In genomic region chr11:117819096-117820040, GRCh38 we compare ENCODE assay signal across 8 cellular contexts. TPM values are rescaled to one million over a fixed set of nuclear protein-coding genes. Genes with fewer than 3 reads are reported as not detected.
DNase-seq lines count a peak whose midpoint lies in the region; ATAC-seq and TF ChIP-seq lines count a peak whose summit lies in the region.

No MANE protein-coding gene starts in this region.

- H3K36me3 Mint-ChIP-seq in IgD-negative memory B cell, result no peaks in the 10 kb centered on the region

- H3K27ac Mint-ChIP-seq in IgD-negative memory B cell, result peak overlapping the region in 2 of 3 donors; percentile 17 to 70

- DNase-seq in DND-41 (peak; percentile 52), Peyer's patch (peak in 2 of 3 donors; percentile 76 to 78), ecto neural progenitor cell (ENCODE audit: low spot score) (peak; percentile 85), RWPE1 (ENCODE audit: low spot score) (no peak)
- DNase-seq in central memory CD4-positive, alpha-beta T cell, result no peak

- H3K4me1 ChIP-seq in DND-41 (ENCODE audit: insufficient read depth, low read length) (peaks cover 87% of the 10 kb centered on the region), Peyer's patch (peaks cover 7 to 70% (median 26%) of the 10 kb centered on the region in 4 donors), muscle layer of duodenum (ENCODE audit: control insufficient read depth in 1 of 2, insufficient read depth in 2 of 2, low read length in 2 of 2) (peaks cover 21 to 41% of the 10 kb centered on the region in 2 donors)

- H3K4me3 ChIP-seq in DND-41 (ENCODE audit: low read depth in 1 of 2, low read length in 2 of 2) (no peak overlapping the region), Peyer's patch (no peak overlapping the region), muscle layer of duodenum (ENCODE audit: low read depth in 1 of 2, low read length in 2 of 2) (no peak overlapping the region)

- ATAC-seq in DND-41 (ENCODE audit: insufficient read depth, low read depth) (no peak), HG02884 (IDR thresholded peaks at IDR 0.05; ENCODE audit: unreplicated experiment) (no peak)

- H3K9ac ChIP-seq in DND-41 (ENCODE audit: low read depth, low read length), result 0 out of 2 replicates have a peak overlapping the region, but pooled peaks have one; percentile 7

- no peaks in the 10 kb centered on the region for H3K27me3 ChIP-seq in DND-41 (ENCODE audit: insufficient read depth, low read length, poor library complexity)
- H3K27me3 ChIP-seq in Peyer's patch, result no peaks in the 10 kb centered on the region
- no peaks in the 10 kb centered on the region for H3K27me3 ChIP-seq in muscle layer of duodenum (ENCODE audit: low read depth, low read length)

- H3K9me3 Mint-ChIP-seq in IgD-negative memory B cell, result no peaks in the 10 kb centered on the region

- no peak overlapping the region for H3K4me3 Mint-ChIP-seq in IgD-negative memory B cell

- TF ChIP-seq POLR2A in Peyer's patch (IDR thresholded peaks at IDR 0.05), result no peak

- peaks cover 61% of the 10 kb centered on the region for H3K36me3 ChIP-seq in DND-41 (ENCODE audit: insufficient read depth, low read length)
- H3K36me3 ChIP-seq in Peyer's patch, result no peaks in the 10 kb centered on the region
- H3K36me3 ChIP-seq in muscle layer of duodenum (ENCODE audit: control insufficient read depth in 1 of 2, insufficient read depth in 2 of 2, low read length in 2 of 2), result no peaks in the 10 kb centered on the region

- H3K4me1 Mint-ChIP-seq in IgD-negative memory B cell, result peaks cover 29 to 31% (median 29%) of the 10 kb centered on the region in 3 donors

- H3K27ac ChIP-seq in DND-41 (ENCODE audit: low read length), result peak overlapping the region; percentile 69
- peak overlapping the region in 2 of 4 donors; percentile 21 to 52 for H3K27ac ChIP-seq in Peyer's patch
- peak overlapping the region; percentile 31 for H3K27ac ChIP-seq in muscle layer of duodenum (ENCODE audit: low read length)
- no peak overlapping the region for H3K27ac ChIP-seq in RWPE1

- peaks cover 26% of the 10 kb centered on the region for H3K79me2 ChIP-seq in DND-41 (ENCODE audit: insufficient read depth, low read length)

- CTCF ChIA-PET in RWPE1 (lab: Yijun Ruan, JAX), result interaction anchor here (0.6 to 6.8 kb wide), 9 partner anchors 14 to 393 kb away, joined by 3 to 84 read pairs (median 3); no protein-coding TSS in a partner anchor

- peaks cover 6% of the 10 kb centered on the region for H3K27me3 Mint-ChIP-seq in IgD-negative memory B cell

- TF ChIP-seq CTCF in DND-41 (IDR thresholded peaks at IDR 0.05; ENCODE audit: borderline replicate concordance, extremely low read depth, low read length, poor library complexity, severe bottlenecking), result peak; percentile 55
- TF ChIP-seq CTCF in Peyer's patch (IDR thresholded peaks at IDR 0.05), result peak in 4 of 6 experiments; percentile 27 to 67 (median 62)
- no peak; the same call in 1 of the 2 replicates for TF ChIP-seq CTCF in RWPE1 (conservative IDR thresholded peaks at IDR 0.05; ENCODE audit: low read depth)

- H3K9me3 ChIP-seq in DND-41 (ENCODE audit: insufficient read depth, low read length, severe bottlenecking), result no peaks in the 10 kb centered on the region
- H3K9me3 ChIP-seq in Peyer's patch, result no peaks in the 10 kb centered on the region
- H3K9me3 ChIP-seq in muscle layer of duodenum (ENCODE audit: control insufficient read depth in 1 of 2, low read length in 2 of 2), result no peaks in the 10 kb centered on the region

- no peak overlapping the region for H3K4me2 ChIP-seq in DND-41 (ENCODE audit: insufficient read depth, low read length)

- POLR2A ChIA-PET in RWPE1 (lab: Yijun Ruan, JAX; ENCODE audit: low non-redundant PET), result no interaction called here

- H4K20me1 ChIP-seq in DND-41 (ENCODE audit: insufficient read depth, low read length), result no peaks in the 10 kb centered on the region; the same call in 1 of the 2 replicates

- no peak overlapping the region for H2AFZ ChIP-seq in DND-41 (ENCODE audit: low read depth, low read length)

RNA-seq across cellular contexts. Expression of gene FXYD2, which starts 5.2 kb away (rescaled TPM):
- polyA plus RNA-seq in IgD-negative memory B cell, result not detected
- 1 to 10 TPM in 1 of 4 donors, under 1 TPM in 1, not detected in 2; 0.67 to 1.7 TPM for total RNA-seq in Peyer's patch

RNA-seq across cellular contexts. Expression of gene DSCAML1, which starts 22.4 kb away (rescaled TPM):
- polyA plus RNA-seq in IgD-negative memory B cell, result not detected
- 1 to 10 TPM in 2 of 4 donors, under 1 TPM in 2; 0.18 to 5.8 (median 2.9) TPM for total RNA-seq in Peyer's patch

RNA-seq across cellular contexts. Expression of gene FXYD6, which starts 57.1 kb away (rescaled TPM):
- polyA plus RNA-seq in IgD-negative memory B cell, result not detected
- total RNA-seq in Peyer's patch, result 10 to 100 TPM in 3 of 4 donors, 1 to 10 TPM in 1; 5.1 to 41.3 (median 14.0) TPM

Comparison
In these comparisons a context has a peak if more than half of its experiments do, and no peak if none do; other contexts are left out.
1. DNase-seq: peak in DND-41 (single experiment), Peyer's patch (2 of 3) and ecto neural progenitor cell (single experiment); none in central memory CD4-positive, alpha-beta T cell (single experiment) and RWPE1 (single experiment).